Comparison of ENCODE assay signal across 1 cellular context in the genomic region with DNA sequence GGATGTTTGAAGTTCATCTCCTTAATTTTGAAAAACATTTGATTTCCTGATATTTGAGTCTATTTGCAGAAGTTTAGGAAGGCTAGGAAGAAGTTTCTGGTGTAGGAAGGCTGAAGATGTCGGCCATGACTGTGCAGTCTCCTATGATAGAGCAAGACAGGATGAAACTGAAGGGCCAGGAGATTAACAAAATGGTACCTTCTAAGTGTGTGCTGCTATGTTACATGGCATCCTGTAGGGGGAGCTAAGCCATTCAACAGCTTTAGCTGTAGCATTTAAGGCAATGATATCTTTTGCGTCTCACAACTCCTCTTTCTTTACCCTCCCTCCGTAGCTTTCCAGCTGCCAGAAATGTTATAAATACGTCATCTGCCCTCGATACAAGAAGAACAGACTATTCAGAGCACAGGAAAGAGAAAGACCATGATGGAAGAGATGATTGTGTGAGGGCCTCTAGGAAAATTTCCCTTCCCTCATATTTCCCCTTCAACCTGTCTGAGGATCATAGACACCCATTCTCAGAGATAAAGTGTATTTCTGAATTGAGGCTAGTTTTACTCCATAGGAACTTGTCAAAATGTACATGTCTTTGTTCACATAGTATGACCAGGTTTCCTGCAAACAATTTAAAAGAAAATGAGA.
TF ChIP-seq lines count a peak whose summit lies in the region.

No MANE protein-coding gene starts in this region.

TF ChIP-seq in K562, 482 proteins besides CTCF, POLR2A, EP300 and RAD21 (continued from another document and continues in another):
- TF ChIP-seq ZNF785 (CRISPR knock-in tag; IDR thresholded peaks at IDR 0.05) = no peak
- TF ChIP-seq BCL6 (CRISPR knock-in tag; IDR thresholded peaks at IDR 0.05) = no peak
- TF ChIP-seq HDAC6 (IDR thresholded peaks at IDR 0.05; ENCODE audit: low read depth, low read length) = no peak
- TF ChIP-seq FOS (IDR thresholded peaks at IDR 0.05; ENCODE audit: extremely low read depth, insufficient read length) = no peak
- no peak for TF ChIP-seq ZNF431 (CRISPR knock-in tag; IDR thresholded peaks at IDR 0.05)
- TF ChIP-seq SIRT6 (IDR thresholded peaks at IDR 0.05; ENCODE audit: low read depth, low read length) = no peak
- TF ChIP-seq SPI1 (IDR thresholded peaks at IDR 0.05; ENCODE audit: borderline replicate concordance, low read depth, low read length) = no peak
- TF ChIP-seq BMI1 (IDR thresholded peaks at IDR 0.05; ENCODE audit: low read length) = no peak
- no peak for TF ChIP-seq ARID2 (IDR thresholded peaks at IDR 0.05)
- no peak for TF ChIP-seq ZNF263 (CRISPR knock-in tag; IDR thresholded peaks at IDR 0.05; ENCODE audit: borderline replicate concordance)
- TF ChIP-seq, protein P1, sequence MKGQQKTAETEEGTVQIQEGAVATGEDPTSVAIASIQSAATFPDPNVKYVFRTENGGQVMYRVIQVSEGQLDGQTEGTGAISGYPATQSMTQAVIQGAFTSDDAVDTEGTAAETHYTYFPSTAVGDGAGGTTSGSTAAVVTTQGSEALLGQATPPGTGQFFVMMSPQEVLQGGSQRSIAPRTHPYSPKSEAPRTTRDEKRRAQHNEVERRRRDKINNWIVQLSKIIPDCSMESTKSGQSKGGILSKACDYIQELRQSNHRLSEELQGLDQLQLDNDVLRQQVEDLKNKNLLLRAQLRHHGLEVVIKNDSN (CRISPR knock-in tag; IDR thresholded peaks at IDR 0.05) = no peak
- no peak for TF ChIP-seq CBX5 (IDR thresholded peaks at IDR 0.05; ENCODE audit: borderline replicate concordance, low read depth)
- TF ChIP-seq SMARCC2 (IDR thresholded peaks at IDR 0.05; ENCODE audit: low read depth) = no peak
- no peak for TF ChIP-seq SRSF1 (IDR thresholded peaks at IDR 0.05; ENCODE audit: low read depth, low read length)
- TF ChIP-seq, protein P2, sequence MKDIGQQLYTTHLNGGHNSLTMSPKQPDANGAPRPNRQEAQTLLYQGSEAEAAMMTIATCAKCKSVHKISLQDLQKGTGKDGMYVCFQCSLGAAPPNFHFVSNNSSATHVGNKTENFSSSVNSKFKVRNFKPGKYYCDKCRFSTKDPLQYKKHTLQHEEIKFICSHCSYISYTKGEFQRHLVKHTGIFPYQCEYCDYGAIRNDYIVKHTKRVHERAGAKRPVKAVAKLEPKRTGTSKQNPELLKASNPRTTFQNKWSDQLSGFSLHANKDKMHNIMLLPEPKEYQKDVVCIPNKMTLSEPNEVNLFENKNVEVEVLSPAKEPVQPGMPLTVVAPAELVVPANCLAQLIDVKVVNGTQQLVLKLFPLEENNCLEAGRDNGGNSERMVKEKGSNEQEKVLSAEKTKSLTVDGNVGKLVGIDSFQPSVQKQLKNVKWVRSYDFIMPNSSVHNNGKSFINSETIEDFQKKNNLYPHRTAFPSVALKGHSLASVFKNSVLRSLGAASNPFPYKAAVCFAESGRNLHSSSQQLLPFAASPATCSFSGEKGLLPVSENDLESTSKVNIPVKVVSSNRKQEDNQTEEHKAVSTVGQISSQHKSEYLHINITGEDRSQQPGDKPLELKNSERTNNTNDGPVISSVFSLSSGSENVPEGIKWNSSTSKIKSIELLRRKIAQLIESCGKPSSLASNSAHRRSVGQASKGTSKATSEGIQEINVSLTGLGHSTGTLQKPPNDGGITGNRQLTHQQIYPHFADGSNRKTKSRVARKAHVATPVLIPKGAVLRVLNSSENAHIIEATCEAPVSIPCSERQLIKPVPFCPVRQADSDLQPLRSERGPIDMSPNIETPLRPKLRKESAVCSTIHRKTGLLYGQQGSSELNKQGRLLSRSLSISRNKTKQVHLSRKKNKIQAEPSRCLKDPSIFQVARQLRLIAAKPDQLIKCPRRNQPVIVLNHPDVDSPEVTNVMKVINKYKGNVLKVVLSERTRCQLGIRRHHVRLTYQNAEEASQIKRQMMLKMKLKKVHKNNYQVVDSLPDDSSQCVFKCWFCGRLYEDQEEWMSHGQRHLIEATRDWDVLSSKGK (CRISPR knock-in tag; IDR thresholded peaks at IDR 0.05) = no peak
- no peak for TF ChIP-seq ATF1 (CRISPR knock-in tag; IDR thresholded peaks at IDR 0.05)
- no peak for TF ChIP-seq ATF1 (tag; IDR thresholded peaks at IDR 0.05)
- no peak for TF ChIP-seq CBFB (CRISPR knock-in tag; IDR thresholded peaks at IDR 0.05)
- TF ChIP-seq CTBP1 (IDR thresholded peaks at IDR 0.05; ENCODE audit: borderline replicate concordance) = no peak
- no peak for TF ChIP-seq HOXB6 (CRISPR knock-in tag; IDR thresholded peaks at IDR 0.05; ENCODE audit: borderline replicate concordance)
- TF ChIP-seq HCFC1 (IDR thresholded peaks at IDR 0.05; ENCODE audit: low read depth, low read length) = no peak
- TF ChIP-seq MYNN (IDR thresholded peaks at IDR 0.05) = no peak
- no peak for TF ChIP-seq MYNN (CRISPR knock-in tag; IDR thresholded peaks at IDR 0.05)
- TF ChIP-seq ZNF3 (CRISPR knock-in tag; IDR thresholded peaks at IDR 0.05) = no peak
- no peak for TF ChIP-seq EWSR1 (IDR thresholded peaks at IDR 0.05; ENCODE audit: borderline replicate concordance, low read depth, partially characterized antibody)
- peak; percentile 53; the same call in 1 of the 2 replicates for TF ChIP-seq RB1 (IDR thresholded peaks at IDR 0.05; ENCODE audit: low read depth)
- TF ChIP-seq ZKSCAN3 (CRISPR knock-in tag; IDR thresholded peaks at IDR 0.05) = no peak
- no peak for TF ChIP-seq TCF3 (CRISPR knock-in tag; IDR thresholded peaks at IDR 0.05)
- no peak for TF ChIP-seq NFE2 (IDR thresholded peaks at IDR 0.05; ENCODE audit: low read depth)
- peak in 1 of 2 experiments; percentile 49; a peak in 1 of 4 replicates for TF ChIP-seq RCOR1 (IDR thresholded peaks at IDR 0.05; ENCODE audit: borderline replicate concordance in 1 of 2, low read depth in 2 of 2, low read length in 2 of 2)
- TF ChIP-seq ZNF764 (CRISPR knock-in tag; IDR thresholded peaks at IDR 0.05; ENCODE audit: low read depth) = no peak
- TF ChIP-seq, protein P3, sequence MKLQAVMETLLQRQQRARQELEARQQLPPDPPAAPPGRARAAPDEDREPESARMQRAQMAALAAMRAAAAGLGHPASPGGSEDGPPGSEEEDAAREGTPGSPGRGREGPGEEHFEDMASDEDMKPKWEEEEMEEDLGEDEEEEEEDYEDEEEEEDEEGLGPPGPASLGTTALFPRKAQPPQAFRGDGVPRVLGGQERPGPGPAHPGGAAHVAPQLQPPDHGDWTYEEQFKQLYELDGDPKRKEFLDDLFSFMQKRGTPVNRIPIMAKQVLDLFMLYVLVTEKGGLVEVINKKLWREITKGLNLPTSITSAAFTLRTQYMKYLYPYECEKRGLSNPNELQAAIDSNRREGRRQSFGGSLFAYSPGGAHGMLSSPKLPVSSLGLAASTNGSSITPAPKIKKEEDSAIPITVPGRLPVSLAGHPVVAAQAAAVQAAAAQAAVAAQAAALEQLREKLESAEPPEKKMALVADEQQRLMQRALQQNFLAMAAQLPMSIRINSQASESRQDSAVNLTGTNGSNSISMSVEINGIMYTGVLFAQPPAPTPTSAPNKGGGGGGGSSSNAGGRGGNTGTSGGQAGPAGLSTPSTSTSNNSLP (IDR thresholded peaks at IDR 0.05; ENCODE audit: borderline replicate concordance, low read depth, low read length) = no peak
- TF ChIP-seq ZBTB1 (CRISPR knock-in tag; IDR thresholded peaks at IDR 0.05; ENCODE audit: borderline replicate concordance, low read depth) = no peak
- no peak for TF ChIP-seq HDGF (IDR thresholded peaks at IDR 0.05)
- TF ChIP-seq, protein P4, sequence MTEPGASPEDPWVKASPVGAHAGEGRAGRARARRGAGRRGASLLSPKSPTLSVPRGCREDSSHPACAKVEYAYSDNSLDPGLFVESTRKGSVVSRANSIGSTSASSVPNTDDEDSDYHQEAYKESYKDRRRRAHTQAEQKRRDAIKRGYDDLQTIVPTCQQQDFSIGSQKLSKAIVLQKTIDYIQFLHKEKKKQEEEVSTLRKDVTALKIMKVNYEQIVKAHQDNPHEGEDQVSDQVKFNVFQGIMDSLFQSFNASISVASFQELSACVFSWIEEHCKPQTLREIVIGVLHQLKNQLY (CRISPR knock-in tag; conservative IDR thresholded peaks at IDR 0.05) = no peak
- TF ChIP-seq, protein P5, sequence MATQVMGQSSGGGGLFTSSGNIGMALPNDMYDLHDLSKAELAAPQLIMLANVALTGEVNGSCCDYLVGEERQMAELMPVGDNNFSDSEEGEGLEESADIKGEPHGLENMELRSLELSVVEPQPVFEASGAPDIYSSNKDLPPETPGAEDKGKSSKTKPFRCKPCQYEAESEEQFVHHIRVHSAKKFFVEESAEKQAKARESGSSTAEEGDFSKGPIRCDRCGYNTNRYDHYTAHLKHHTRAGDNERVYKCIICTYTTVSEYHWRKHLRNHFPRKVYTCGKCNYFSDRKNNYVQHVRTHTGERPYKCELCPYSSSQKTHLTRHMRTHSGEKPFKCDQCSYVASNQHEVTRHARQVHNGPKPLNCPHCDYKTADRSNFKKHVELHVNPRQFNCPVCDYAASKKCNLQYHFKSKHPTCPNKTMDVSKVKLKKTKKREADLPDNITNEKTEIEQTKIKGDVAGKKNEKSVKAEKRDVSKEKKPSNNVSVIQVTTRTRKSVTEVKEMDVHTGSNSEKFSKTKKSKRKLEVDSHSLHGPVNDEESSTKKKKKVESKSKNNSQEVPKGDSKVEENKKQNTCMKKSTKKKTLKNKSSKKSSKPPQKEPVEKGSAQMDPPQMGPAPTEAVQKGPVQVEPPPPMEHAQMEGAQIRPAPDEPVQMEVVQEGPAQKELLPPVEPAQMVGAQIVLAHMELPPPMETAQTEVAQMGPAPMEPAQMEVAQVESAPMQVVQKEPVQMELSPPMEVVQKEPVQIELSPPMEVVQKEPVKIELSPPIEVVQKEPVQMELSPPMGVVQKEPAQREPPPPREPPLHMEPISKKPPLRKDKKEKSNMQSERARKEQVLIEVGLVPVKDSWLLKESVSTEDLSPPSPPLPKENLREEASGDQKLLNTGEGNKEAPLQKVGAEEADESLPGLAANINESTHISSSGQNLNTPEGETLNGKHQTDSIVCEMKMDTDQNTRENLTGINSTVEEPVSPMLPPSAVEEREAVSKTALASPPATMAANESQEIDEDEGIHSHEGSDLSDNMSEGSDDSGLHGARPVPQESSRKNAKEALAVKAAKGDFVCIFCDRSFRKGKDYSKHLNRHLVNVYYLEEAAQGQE (CRISPR knock-in tag; IDR thresholded peaks at IDR 0.05; ENCODE audit: low read depth) = no peak
- TF ChIP-seq, protein P6, sequence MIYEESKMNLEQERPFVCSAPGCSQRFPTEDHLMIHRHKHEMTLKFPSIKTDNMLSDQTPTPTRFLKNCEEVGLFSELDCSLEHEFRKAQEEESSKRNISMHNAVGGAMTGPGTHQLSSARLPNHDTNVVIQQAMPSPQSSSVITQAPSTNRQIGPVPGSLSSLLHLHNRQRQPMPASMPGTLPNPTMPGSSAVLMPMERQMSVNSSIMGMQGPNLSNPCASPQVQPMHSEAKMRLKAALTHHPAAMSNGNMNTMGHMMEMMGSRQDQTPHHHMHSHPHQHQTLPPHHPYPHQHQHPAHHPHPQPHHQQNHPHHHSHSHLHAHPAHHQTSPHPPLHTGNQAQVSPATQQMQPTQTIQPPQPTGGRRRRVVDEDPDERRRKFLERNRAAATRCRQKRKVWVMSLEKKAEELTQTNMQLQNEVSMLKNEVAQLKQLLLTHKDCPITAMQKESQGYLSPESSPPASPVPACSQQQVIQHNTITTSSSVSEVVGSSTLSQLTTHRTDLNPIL (CRISPR knock-in tag; IDR thresholded peaks at IDR 0.05) = no peak
- TF ChIP-seq TSC22D4 (tag; IDR thresholded peaks at IDR 0.05) = no peak
- no peak for TF ChIP-seq TARDBP (IDR thresholded peaks at IDR 0.05)
- no peak for TF ChIP-seq KLF10 (CRISPR knock-in tag; IDR thresholded peaks at IDR 0.05)
- no peak for TF ChIP-seq TCF7 (IDR thresholded peaks at IDR 0.05; ENCODE audit: borderline replicate concordance)
- no peak for TF ChIP-seq PTTG1 (tag; IDR thresholded peaks at IDR 0.05; ENCODE audit: low read depth)
- TF ChIP-seq HDAC2 (IDR thresholded peaks at IDR 0.05) = no peak
- TF ChIP-seq HEY1 (CRISPR knock-in tag; IDR thresholded peaks at IDR 0.05; ENCODE audit: borderline replicate concordance) = no peak
- TF ChIP-seq RBM39 (optimal IDR thresholded peaks at IDR 0.05; ENCODE audit: low read depth, low read length) = no peak
- TF ChIP-seq RHOXF2B (CRISPR knock-in tag; conservative IDR thresholded peaks at IDR 0.05) = no peak
- TF ChIP-seq, protein P7, sequence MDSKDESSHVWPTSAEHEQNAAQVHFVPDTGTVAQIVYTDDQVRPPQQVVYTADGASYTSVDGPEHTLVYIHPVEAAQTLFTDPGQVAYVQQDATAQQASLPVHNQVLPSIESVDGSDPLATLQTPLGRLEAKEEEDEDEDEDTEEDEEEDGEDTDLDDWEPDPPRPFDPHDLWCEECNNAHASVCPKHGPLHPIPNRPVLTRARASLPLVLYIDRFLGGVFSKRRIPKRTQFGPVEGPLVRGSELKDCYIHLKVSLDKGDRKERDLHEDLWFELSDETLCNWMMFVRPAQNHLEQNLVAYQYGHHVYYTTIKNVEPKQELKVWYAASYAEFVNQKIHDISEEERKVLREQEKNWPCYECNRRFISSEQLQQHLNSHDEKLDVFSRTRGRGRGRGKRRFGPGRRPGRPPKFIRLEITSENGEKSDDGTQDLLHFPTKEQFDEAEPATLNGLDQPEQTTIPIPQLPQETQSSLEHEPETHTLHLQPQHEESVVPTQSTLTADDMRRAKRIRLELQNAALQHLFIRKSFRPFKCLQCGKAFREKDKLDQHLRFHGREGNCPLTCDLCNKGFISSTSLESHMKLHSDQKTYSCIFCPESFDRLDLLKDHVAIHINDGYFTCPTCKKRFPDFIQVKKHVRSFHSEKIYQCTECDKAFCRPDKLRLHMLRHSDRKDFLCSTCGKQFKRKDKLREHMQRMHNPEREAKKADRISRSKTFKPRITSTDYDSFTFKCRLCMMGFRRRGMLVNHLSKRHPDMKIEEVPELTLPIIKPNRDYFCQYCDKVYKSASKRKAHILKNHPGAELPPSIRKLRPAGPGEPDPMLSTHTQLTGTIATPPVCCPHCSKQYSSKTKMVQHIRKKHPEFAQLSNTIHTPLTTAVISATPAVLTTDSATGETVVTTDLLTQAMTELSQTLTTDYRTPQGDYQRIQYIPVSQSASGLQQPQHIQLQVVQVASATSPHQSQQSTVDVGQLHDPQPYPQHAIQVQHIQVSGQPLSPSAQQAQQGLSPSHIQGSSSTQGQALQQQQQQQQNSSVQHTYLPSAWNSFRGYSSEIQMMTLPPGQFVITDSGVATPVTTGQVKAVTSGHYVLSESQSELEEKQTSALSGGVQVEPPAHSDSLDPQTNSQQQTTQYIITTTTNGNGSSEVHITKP (IDR thresholded peaks at IDR 0.05; ENCODE audit: partially characterized antibody) = peak; percentile 60
- no peak for TF ChIP-seq GABPB2 (CRISPR knock-in tag; conservative IDR thresholded peaks at IDR 0.05)
- no peak for TF ChIP-seq STAT5A (IDR thresholded peaks at IDR 0.05; ENCODE audit: borderline replicate concordance, low read length)
- TF ChIP-seq TEAD1 (CRISPR knock-in tag; IDR thresholded peaks at IDR 0.05) = peak; percentile 70 to 84; a peak in 3 of 4 replicates
- TF ChIP-seq ZNF239 (CRISPR knock-in tag; IDR thresholded peaks at IDR 0.05) = no peak
- TF ChIP-seq CREM (IDR thresholded peaks at IDR 0.05; ENCODE audit: low read depth) = no peak
